ENCODE assay signal across 1 cellular context in genomic region chr2:43070676-43071491, GRCh38.
A peak's percentile ranks its signal among the peaks of the same experiment; 100 is the strongest.
TF ChIP-seq lines count a peak whose summit lies in the region.

No MANE protein-coding gene starts in this region.

TF ChIP-seq in HepG2, 621 proteins besides CTCF, POLR2A, EP300 and RAD21 (continued from another document and continues in another):
- TF ChIP-seq TFDP1 (CRISPR knock-in tag; IDR thresholded peaks at IDR 0.05; ENCODE audit: borderline replicate concordance), result no peak
- peak; percentile 16; the same call in 1 of the 2 replicates for TF ChIP-seq TBX2 (CRISPR knock-in tag; IDR thresholded peaks at IDR 0.05; ENCODE audit: borderline replicate concordance)
- TF ChIP-seq ZNF503 (CRISPR knock-in tag; IDR thresholded peaks at IDR 0.05), result no peak
- no peak for TF ChIP-seq CENPT (CRISPR knock-in tag; IDR thresholded peaks at IDR 0.05; ENCODE audit: low read depth)
- TF ChIP-seq ZNF644 (CRISPR knock-in tag; IDR thresholded peaks at IDR 0.05; ENCODE audit: low read depth), result peak; percentile 31; the same call in 1 of the 2 replicates
- TF ChIP-seq ZFYVE20 (CRISPR knock-in tag; IDR thresholded peaks at IDR 0.05; ENCODE audit: borderline replicate concordance, low read depth), result no peak
- no peak for TF ChIP-seq SIN3B (IDR thresholded peaks at IDR 0.05; ENCODE audit: low read length)
- no peak for TF ChIP-seq HES4 (CRISPR knock-in tag; IDR thresholded peaks at IDR 0.05; ENCODE audit: borderline replicate concordance)
- no peak for TF ChIP-seq ZNF773 (CRISPR knock-in tag; IDR thresholded peaks at IDR 0.05; ENCODE audit: borderline replicate concordance)
- no peak for TF ChIP-seq ZNF160 (CRISPR knock-in tag; IDR thresholded peaks at IDR 0.05)
- peak; percentile 74; the same call in 1 of the 2 replicates for TF ChIP-seq ZNF891 (CRISPR knock-in tag; IDR thresholded peaks at IDR 0.05)
- no peak for TF ChIP-seq AGO1 (IDR thresholded peaks at IDR 0.05; ENCODE audit: low read depth, low read length, poor library complexity, severe bottlenecking)
- TF ChIP-seq ZBTB33 (CRISPR knock-in tag; IDR thresholded peaks at IDR 0.05), result no peak
- no peak for TF ChIP-seq ZNF282 (IDR thresholded peaks at IDR 0.05; ENCODE audit: partially characterized antibody)
- TF ChIP-seq ZFP90 (CRISPR knock-in tag; IDR thresholded peaks at IDR 0.05; ENCODE audit: borderline replicate concordance), result no peak
- TF ChIP-seq FOXP4 (CRISPR knock-in tag; IDR thresholded peaks at IDR 0.05), result 0 out of 2 replicates have a peak, but pooled peaks have one; percentile 20
- TF ChIP-seq HNF4A (CRISPR knock-in tag; IDR thresholded peaks at IDR 0.05), result peak; percentile 83
- TF ChIP-seq ELF3 (CRISPR knock-in tag; IDR thresholded peaks at IDR 0.05), result no peak
- peak; percentile 29; the same call in 1 of the 2 replicates for TF ChIP-seq ZFP91 (CRISPR knock-in tag; IDR thresholded peaks at IDR 0.05; ENCODE audit: borderline replicate concordance)
- no peak for TF ChIP-seq NR3C1 (CRISPR knock-in tag; IDR thresholded peaks at IDR 0.05)
- TF ChIP-seq ATF5 (CRISPR knock-in tag; IDR thresholded peaks at IDR 0.05; ENCODE audit: low read depth), result no peak
- TF ChIP-seq SMYD3 (CRISPR knock-in tag; IDR thresholded peaks at IDR 0.05), result no peak
- TF ChIP-seq ZMAT3 (CRISPR knock-in tag; conservative IDR thresholded peaks at IDR 0.05), result no peak
- TF ChIP-seq NFKB2 (CRISPR knock-in tag; IDR thresholded peaks at IDR 0.05; ENCODE audit: borderline replicate concordance), result peak; percentile 63; the same call in 1 of the 2 replicates
- no peak for TF ChIP-seq ZNF800 (CRISPR knock-in tag; IDR thresholded peaks at IDR 0.05)
- no peak for TF ChIP-seq ZNF557 (CRISPR knock-in tag; IDR thresholded peaks at IDR 0.05)
- TF ChIP-seq AHDC1 (CRISPR knock-in tag; IDR thresholded peaks at IDR 0.05; ENCODE audit: borderline replicate concordance), result no peak
- TF ChIP-seq ZBTB10 (CRISPR knock-in tag; IDR thresholded peaks at IDR 0.05; ENCODE audit: borderline replicate concordance), result no peak
- TF ChIP-seq BCL3 (CRISPR knock-in tag; IDR thresholded peaks at IDR 0.05), result 0 out of 2 replicates have a peak, but pooled peaks have one; percentile 24
- no peak for TF ChIP-seq NFIB (CRISPR knock-in tag; IDR thresholded peaks at IDR 0.05; ENCODE audit: borderline replicate concordance)
- TF ChIP-seq NFE2 (CRISPR knock-in tag; IDR thresholded peaks at IDR 0.05), result no peak
